Comparison of ENCODE assay signal across 1 cellular context in the genomic region with DNA sequence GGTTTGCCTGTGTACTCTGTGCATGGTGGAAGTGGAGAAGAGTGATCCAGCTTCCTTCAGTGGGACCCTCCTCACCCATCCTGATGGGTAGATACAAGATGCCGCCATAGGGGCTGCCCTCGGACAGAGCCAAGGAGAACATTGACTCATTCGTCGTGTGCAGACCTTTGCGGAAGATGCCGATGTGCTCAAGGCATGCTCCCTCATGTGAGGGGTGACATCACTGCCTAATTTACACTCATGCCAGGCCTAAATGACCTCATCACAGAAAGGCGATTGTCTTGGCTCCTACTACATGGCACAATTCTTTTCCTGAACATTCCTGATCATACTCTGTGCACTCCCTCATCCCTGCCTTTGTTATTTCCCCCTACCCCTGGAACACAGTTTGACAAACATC.
TF ChIP-seq lines count a peak whose summit lies in the region.

No MANE protein-coding gene starts in this region.

TF ChIP-seq in HEK293, 187 proteins besides CTCF, POLR2A, EP300 and RAD21 (continued from another document):
- TF ChIP-seq ZNF398 (tag by site-specific recombination; IDR thresholded peaks at IDR 0.05) (no peak), ZNF521 (tag by site-specific recombination; IDR thresholded peaks at IDR 0.05) (no peak), ZNF629 (tag by site-specific recombination; IDR thresholded peaks at IDR 0.05) (peak; percentile 35; the same call in 1 of the 2 replicates), TRIM28 (IDR thresholded peaks at IDR 0.05; ENCODE audit: borderline replicate concordance, low read length) (no peak), HOXC10 (CRISPR knock-in tag; IDR thresholded peaks at IDR 0.05) (no peak), ZBTB21 (tag by site-specific recombination; IDR thresholded peaks at IDR 0.05) (0 out of 2 replicates have a peak, but pooled peaks have one; percentile 52), ZNF239 (tag by site-specific recombination; IDR thresholded peaks at IDR 0.05) (no peak), ZNF10 (tag by site-specific recombination; IDR thresholded peaks at IDR 0.05) (no peak), ZNF404 (tag by site-specific recombination; IDR thresholded peaks at IDR 0.05) (no peak), SETDB1 (IDR thresholded peaks at IDR 0.05; ENCODE audit: insufficient read length, low read length) (no peak), ZNF707 (tag by site-specific recombination; IDR thresholded peaks at IDR 0.05) (no peak), KLF8 (tag by site-specific recombination; IDR thresholded peaks at IDR 0.05) (no peak), PBX3 (CRISPR knock-in tag; IDR thresholded peaks at IDR 0.05) (no peak), ATF2 (tag by site-specific recombination; IDR thresholded peaks at IDR 0.05; ENCODE audit: low read depth) (peak; percentile 70), ZNF830 (tag by site-specific recombination; IDR thresholded peaks at IDR 0.05; ENCODE audit: low read depth) (no peak)
- TF ChIP-seq, protein P1, sequence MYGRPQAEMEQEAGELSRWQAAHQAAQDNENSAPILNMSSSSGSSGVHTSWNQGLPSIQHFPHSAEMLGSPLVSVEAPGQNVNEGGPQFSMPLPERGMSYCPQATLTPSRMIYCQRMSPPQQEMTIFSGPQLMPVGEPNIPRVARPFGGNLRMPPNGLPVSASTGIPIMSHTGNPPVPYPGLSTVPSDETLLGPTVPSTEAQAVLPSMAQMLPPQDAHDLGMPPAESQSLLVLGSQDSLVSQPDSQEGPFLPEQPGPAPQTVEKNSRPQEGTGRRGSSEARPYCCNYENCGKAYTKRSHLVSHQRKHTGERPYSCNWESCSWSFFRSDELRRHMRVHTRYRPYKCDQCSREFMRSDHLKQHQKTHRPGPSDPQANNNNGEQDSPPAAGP (tag by site-specific recombination; IDR thresholded peaks at IDR 0.05) = no peak
